9 cellular contexts compared by ENCODE assay signal in the genomic region with DNA sequence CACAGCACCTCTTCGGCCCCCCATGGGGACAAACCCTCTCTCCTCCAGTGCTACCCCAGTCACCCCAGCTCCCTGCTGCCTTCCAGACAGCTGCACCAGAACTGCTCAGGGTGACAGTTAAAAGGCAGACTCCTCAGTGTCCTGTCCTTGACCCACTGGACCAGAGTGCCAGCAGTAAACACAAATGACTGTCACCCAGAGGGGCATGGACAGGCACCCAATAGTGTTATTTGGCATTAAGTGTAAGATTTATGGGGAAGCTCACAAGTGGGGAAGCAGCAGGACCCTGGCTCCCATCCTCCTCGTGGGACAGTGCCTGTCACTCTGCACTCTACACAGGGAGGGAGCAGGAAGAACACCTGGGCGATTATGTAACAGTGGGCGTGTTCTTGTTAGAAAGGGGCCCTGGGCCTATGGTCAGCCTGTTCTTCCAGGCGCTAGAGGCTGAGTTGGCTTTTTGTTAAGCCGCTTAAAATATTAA. TPM values are rescaled to one million over a fixed set of nuclear protein-coding genes. Genes with fewer than 3 reads are reported as not detected.
DNase-seq lines count a peak whose midpoint lies in the region; ATAC-seq and TF ChIP-seq lines count a peak whose summit lies in the region.
"Had no signal": no experiment of that assay in that cellular context is flagged by ENCODE, and none has a peak within 500 bp of the region (broad histone marks: within the 10 kb centered on the region; RNA-seq: fewer than 3 reads in every experiment).

No MANE protein-coding gene starts in this region.

- no peak for TF ChIP-seq CTCF in AG04450 (IDR thresholded peaks at IDR 0.05; ENCODE audit: low read depth, low read length)
- TF ChIP-seq CTCF in HEK293 (tag by site-specific recombination; IDR thresholded peaks at IDR 0.05), result no peak
- TF ChIP-seq CTCF in right lobe of liver (IDR thresholded peaks at IDR 0.05), result no peak

- H3K9me3 Mint-ChIP-seq in activated CD4-positive, alpha-beta memory T cell treated with anti-CD3 and anti-CD28 coated beads, Interleukin-2, amount 10 ng/mL, durations not matched to agents 7 days and 5 days, result no peaks in the 10 kb centered on the region

- POLR2A ChIA-PET in AG04450 (lab: Yijun Ruan, JAX), result interaction anchor here (0.6 to 1.8 kb wide), 3 partner anchors 30 to 512 kb away, joined by 3 to 5 read pairs (median 5); no protein-coding TSS in a partner anchor
- POLR2A ChIA-PET in HEK293 (lab: Yijun Ruan, JAX), result interaction anchor here (0.6 to 6.1 kb wide), 5 partner anchors 10 to 210 kb away, joined by 3 to 85 read pairs (median 4); a partner anchor contains a TSS
- POLR2A ChIA-PET in activated CD4-positive, alpha-beta memory T cell treated with anti-CD3 and anti-CD28 coated beads, Interleukin-2, amount 10 ng/mL, durations not matched to agents 7 days and 5 days (lab: Charles Lee), result interaction anchor here (1.1 to 11.3 kb wide), 7 partner anchors 6 to 517 kb away, joined by 3 to 124 read pairs (median 17); a partner anchor contains a TSS

- CTCF ChIA-PET in AG04450 (lab: Charles Lee) (interaction anchor here (0.8 to 3.3 kb wide), 2 partner anchors 31 to 34 kb away, joined by 3 to 41 read pairs; no protein-coding TSS in a partner anchor), HEK293 (lab: Yijun Ruan, JAX) (interaction anchor here (1.0 to 13.7 kb wide), 5 partner anchors 12 to 513 kb away, joined by 3 to 380 read pairs (median 19); a partner anchor contains a TSS)
- CTCF ChIA-PET in activated CD4-positive, alpha-beta memory T cell treated with anti-CD3 and anti-CD28 coated beads, Interleukin-2, amount 10 ng/mL, durations not matched to agents 7 days and 5 days (lab: Charles Lee), result interaction anchor here (5.4 to 7.5 kb wide), 2 partner anchors 12 to 34 kb away, joined by 65 to 210 read pairs; no protein-coding TSS in a partner anchor

- peak overlapping the region; percentile 85 for H3K27ac Mint-ChIP-seq in activated CD4-positive, alpha-beta memory T cell treated with anti-CD3 and anti-CD28 coated beads, Interleukin-2, amount 10 ng/mL, durations not matched to agents 7 days and 5 days

- H3K36me3 Mint-ChIP-seq in activated CD4-positive, alpha-beta memory T cell treated with anti-CD3 and anti-CD28 coated beads, Interleukin-2, amount 10 ng/mL, durations not matched to agents 7 days and 5 days (ENCODE audit: low read depth), result peaks cover 77% of the 10 kb centered on the region

- peaks cover 91% of the 10 kb centered on the region for H3K4me1 Mint-ChIP-seq in activated CD4-positive, alpha-beta memory T cell treated with anti-CD3 and anti-CD28 coated beads, Interleukin-2, amount 10 ng/mL, durations not matched to agents 7 days and 5 days

- TF ChIP-seq POLR2A in right lobe of liver (IDR thresholded peaks at IDR 0.05), result no peak

- H3K27ac ChIP-seq in AG04450 (ENCODE audit: low read depth, low read length) (peak overlapping the region; percentile 21), HEK293 (ENCODE audit: extremely low read depth, low read depth, low read length) (no peak overlapping the region), right lobe of liver (peak overlapping the region in 1 of 3 donors; percentile 39)

- ATAC-seq in right lobe of liver, result peak; percentile 13 to 38 (median 27)

- peaks cover 14% of the 10 kb centered on the region for H3K4me1 ChIP-seq in HEK293 (ENCODE audit: control insufficient read depth, insufficient read depth, low read length)
- H3K4me1 ChIP-seq in right lobe of liver, result peaks cover 0 to 61% (median 24%) of the 10 kb centered on the region in 4 donors

- H3K4me3 Mint-ChIP-seq in activated CD4-positive, alpha-beta memory T cell treated with anti-CD3 and anti-CD28 coated beads, Interleukin-2, amount 10 ng/mL, durations not matched to agents 7 days and 5 days, result no peak overlapping the region

- H3K27me3 Mint-ChIP-seq in activated CD4-positive, alpha-beta memory T cell treated with anti-CD3 and anti-CD28 coated beads, Interleukin-2, amount 10 ng/mL, durations not matched to agents 7 days and 5 days, result no peaks in the 10 kb centered on the region

- peaks cover 11 to 77% of the 10 kb centered on the region in 2 experiments; a peak in 2 of 3 replicates for H3K36me3 ChIP-seq in HEK293 (ENCODE audit: control insufficient read depth in 2 of 2, insufficient read depth in 1 of 2, low read length in 2 of 2)
- peaks cover 3 to 40% (median 14%) of the 10 kb centered on the region in 4 donors for H3K36me3 ChIP-seq in right lobe of liver

- DNase-seq in AG04450 (ENCODE audit: low read depth, low spot score) (no peak), right lobe of liver (peak in 2 of 3 donors; percentile 62 to 67), anterior cingulate cortex (lab: John Stamatoyannopoulos, UW) (no peak), inferior parietal cortex (ENCODE audit: extremely low spot score) (no peak)
- no peak for DNase-seq in activated CD4-positive, alpha-beta memory T cell treated with anti-CD3 and anti-CD28 coated beads, Interleukin-2, amount 10 ng/mL, durations not matched to agents 7 days and 5 days
- DNase-seq in NK-92 treated with Interleukin-12 subunit alpha and Interleukin-12 subunit beta, amount 100 ng/mL, for 24 hours (lab: John Stamatoyannopoulos, UW), result no peak
- no peak for DNase-seq in activated CD4-positive, CD25-positive, alpha-beta regulatory T cell (lab: John Stamatoyannopoulos, UW)

- no peak overlapping the region for H3K4me3 ChIP-seq in AG04450 (ENCODE audit: low read depth, low read length)
- H3K4me3 ChIP-seq in HEK293 (ENCODE audit: low read depth, low read length), result no peak overlapping the region
- H3K4me3 ChIP-seq in right lobe of liver, result no peak overlapping the region

- WGBS in right lobe of liver (ENCODE audit: insufficient coverage, low coverage, low lambda C conversion rate, missing lambda C conversion rate), result 27% methylated on average over 3 of the region's 6 CpGs

- H3K9me3 ChIP-seq in AG04450 (ENCODE audit: control insufficient read depth, insufficient read depth, low read length) (no peaks in the 10 kb centered on the region; the same call in 1 of the 2 replicates), HEK293 (ENCODE audit: control insufficient read depth, insufficient read depth, low read depth, low read length) (no peaks in the 10 kb centered on the region), right lobe of liver (no peaks in the 10 kb centered on the region)

- intact Hi-C loops in right lobe of liver (cut with DNase I), result loop anchor here in 1 of 2 donors (5.0 kb wide), 1 partner anchor 35 kb away; no protein-coding TSS in a partner anchor

- H3K27me3 ChIP-seq in AG04450 (ENCODE audit: control insufficient read depth, insufficient read depth, low read length), result no peaks in the 10 kb centered on the region
- no peaks in the 10 kb centered on the region for H3K27me3 ChIP-seq in right lobe of liver

TF ChIP-seq in HEK293, 187 proteins besides CTCF, POLR2A, EP300 and RAD21 (continues in another document):
- TF ChIP-seq KLF10 (tag by site-specific recombination; IDR thresholded peaks at IDR 0.05) (peak; percentile 69; the same call in 1 of the 2 replicates), BCL11B (tag by site-specific recombination; IDR thresholded peaks at IDR 0.05; ENCODE audit: low read depth) (0 out of 2 replicates have a peak, but pooled peaks have one; percentile 19), PRDM1 (tag by site-specific recombination; IDR thresholded peaks at IDR 0.05) (no peak), ZNF600 (tag by site-specific recombination; IDR thresholded peaks at IDR 0.05) (no peak), ZIC2 (tag by site-specific recombination; IDR thresholded peaks at IDR 0.05) (peak; percentile 67), ZBTB17 (tag by site-specific recombination; IDR thresholded peaks at IDR 0.05) (peak; percentile 70)
- TF ChIP-seq, protein P1, sequence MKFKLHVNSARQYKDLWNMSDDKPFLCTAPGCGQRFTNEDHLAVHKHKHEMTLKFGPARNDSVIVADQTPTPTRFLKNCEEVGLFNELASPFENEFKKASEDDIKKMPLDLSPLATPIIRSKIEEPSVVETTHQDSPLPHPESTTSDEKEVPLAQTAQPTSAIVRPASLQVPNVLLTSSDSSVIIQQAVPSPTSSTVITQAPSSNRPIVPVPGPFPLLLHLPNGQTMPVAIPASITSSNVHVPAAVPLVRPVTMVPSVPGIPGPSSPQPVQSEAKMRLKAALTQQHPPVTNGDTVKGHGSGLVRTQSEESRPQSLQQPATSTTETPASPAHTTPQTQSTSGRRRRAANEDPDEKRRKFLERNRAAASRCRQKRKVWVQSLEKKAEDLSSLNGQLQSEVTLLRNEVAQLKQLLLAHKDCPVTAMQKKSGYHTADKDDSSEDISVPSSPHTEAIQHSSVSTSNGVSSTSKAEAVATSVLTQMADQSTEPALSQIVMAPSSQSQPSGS (tag by site-specific recombination; IDR thresholded peaks at IDR 0.05; ENCODE audit: low read depth), result no peak

RNA-seq across cellular contexts. Expression of a gene that starts 5.0 kb away (rescaled TPM):
- 50.8 and 53.0 TPM in 2 replicates for polyA plus RNA-seq in AG04450 (2011; rRNA removed)
- polyA minus RNA-seq in AG04450 (2011; rRNA and poly(A)+ RNA removed), result 7.3 and 9.3 TPM in 2 replicates
- 10 to 100 TPM; 54.3 to 60.7 TPM for total RNA-seq in activated CD4-positive, alpha-beta memory T cell treated with anti-CD3 and anti-CD28 coated beads, Interleukin-2, amount 10 ng/mL, durations not matched to agents 7 days and 5 days
- total RNA-seq in right lobe of liver, result 100 to 1,000 TPM in 2 of 6 experiments, 10 to 100 TPM in 4; 31.0 to 104 (median 32.8) TPM

RNA-seq across cellular contexts. Expression of a gene that starts 7.2 kb away (rescaled TPM):
- 844 and 936 TPM in 2 replicates for polyA plus RNA-seq in AG04450 (2011; rRNA removed)
- 241 and 243 TPM in 2 replicates for polyA minus RNA-seq in AG04450 (2011; rRNA and poly(A)+ RNA removed)
- 100 to 1,000 TPM; 456 to 460 TPM for total RNA-seq in activated CD4-positive, alpha-beta memory T cell treated with anti-CD3 and anti-CD28 coated beads, Interleukin-2, amount 10 ng/mL, durations not matched to agents 7 days and 5 days
- 100 to 1,000 TPM; 114 to 187 (median 157) TPM for total RNA-seq in right lobe of liver

RNA-seq across cellular contexts. Expression of a gene that starts 25.4 kb away (rescaled TPM):
- 18.9 and 19.2 TPM in 2 replicates for polyA plus RNA-seq in AG04450 (2011; rRNA removed)
- 22.3 and 24.3 TPM in 2 replicates for polyA minus RNA-seq in AG04450 (2011; rRNA and poly(A)+ RNA removed)
- 10 to 100 TPM; 32.4 to 32.6 TPM for total RNA-seq in activated CD4-positive, alpha-beta memory T cell treated with anti-CD3 and anti-CD28 coated beads, Interleukin-2, amount 10 ng/mL, durations not matched to agents 7 days and 5 days
- 10 to 100 TPM; 17.4 to 24.4 (median 21.5) TPM for total RNA-seq in right lobe of liver

RNA-seq across cellular contexts. Expression of a gene that starts 43.0 kb away (rescaled TPM):
- not detected in 2 replicates for polyA plus RNA-seq in AG04450 (2011; rRNA removed)
- not detected in 2 replicates for polyA minus RNA-seq in AG04450 (2011; rRNA and poly(A)+ RNA removed)
- 1 to 10 TPM; 8.7 to 8.8 TPM for total RNA-seq in activated CD4-positive, alpha-beta memory T cell treated with anti-CD3 and anti-CD28 coated beads, Interleukin-2, amount 10 ng/mL, durations not matched to agents 7 days and 5 days
- total RNA-seq in right lobe of liver, result under 1 TPM in 1 of 6 experiments, not detected in 5; 0.06 TPM
- total RNA-seq: LHCN-M2 had no signal

Comparison
In these comparisons a context has a peak if more than half of its experiments do, and no peak if none do; other contexts are left out.
1. DNase-seq: peak in right lobe of liver (2 of 3); none in AG04450 (single experiment), activated CD4-positive, alpha-beta memory T cell treated with anti-CD3 and anti-CD28 coated beads, Interleukin-2, amount 10 ng/mL, durations not matched to agents 7 days and 5 days (single experiment), anterior cingulate cortex (0 of 58), inferior parietal cortex (single experiment), NK-92 treated with Interleukin-12 subunit alpha and Interleukin-12 subunit beta, amount 100 ng/mL, for 24 hours (single experiment) and activated CD4-positive, CD25-positive, alpha-beta regulatory T cell (0 of 4).